In the genomic region with DNA sequence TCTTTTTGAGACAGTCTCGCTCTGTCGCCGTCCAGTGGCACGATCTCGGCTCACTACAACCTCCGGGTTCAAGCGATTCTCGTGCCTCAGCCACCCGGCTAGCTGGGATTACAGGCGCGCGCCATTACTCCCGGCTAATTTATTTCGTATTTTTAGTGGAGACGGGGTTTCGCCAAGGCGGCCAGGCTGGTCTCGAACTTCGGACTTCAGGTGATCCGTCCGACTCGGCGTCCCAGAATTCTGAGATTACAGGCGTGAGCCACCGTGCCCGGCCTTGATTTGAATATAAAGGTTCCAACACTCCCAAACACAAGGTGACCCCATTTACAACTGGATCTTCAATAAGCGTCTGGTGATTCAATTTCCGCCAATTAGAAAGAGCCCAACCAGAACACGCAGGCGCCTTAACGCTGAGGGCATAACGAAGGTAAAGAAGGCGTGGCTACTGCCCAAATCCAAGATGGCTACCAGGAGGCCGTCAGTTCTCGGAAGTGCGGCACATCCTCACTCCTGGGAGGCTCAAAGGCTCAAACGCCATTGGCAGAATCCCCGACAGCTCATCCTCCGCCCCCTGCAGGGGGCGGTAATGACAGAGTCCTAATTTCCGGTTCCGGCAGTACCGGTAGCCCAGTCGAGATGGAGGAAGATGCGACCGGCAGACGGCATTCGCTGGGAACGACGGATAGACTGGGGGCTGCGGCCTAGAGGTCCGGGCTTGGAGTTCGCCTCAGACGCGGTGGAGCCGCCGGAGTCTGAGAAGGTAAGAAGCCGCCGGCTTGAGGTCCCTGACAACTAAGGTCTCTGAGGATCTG, we compare ENCODE assay signal across 8 cellular contexts. TPM values are rescaled to one million over a fixed set of nuclear protein-coding genes. Genes with fewer than 3 reads are reported as not detected.
DNase-seq lines count a peak whose midpoint lies in the region; ATAC-seq and TF ChIP-seq lines count a peak whose summit lies in the region.

A gene with protein sequence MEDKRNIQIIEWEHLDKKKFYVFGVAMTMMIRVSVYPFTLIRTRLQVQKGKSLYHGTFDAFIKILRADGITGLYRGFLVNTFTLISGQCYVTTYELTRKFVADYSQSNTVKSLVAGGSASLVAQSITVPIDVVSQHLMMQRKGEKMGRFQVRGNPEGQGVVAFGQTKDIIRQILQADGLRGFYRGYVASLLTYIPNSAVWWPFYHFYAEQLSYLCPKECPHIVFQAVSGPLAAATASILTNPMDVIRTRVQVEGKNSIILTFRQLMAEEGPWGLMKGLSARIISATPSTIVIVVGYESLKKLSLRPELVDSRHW (plus strand): TSS at position 617 of the 812 bp plus-strand sequence. CDS start 5,744 bp downstream, outside the sequence.

- H3K27ac Mint-ChIP-seq in activated CD4-positive, alpha-beta T cell treated with anti-CD3 and anti-CD28 coated beads, Interleukin-2, amount 10 ng/mL, durations not matched to agents 7 days and 5 days, result peak within 1 kb of the TSS; percentile 98

- DNase-seq in NCI-H69 (lab: John Stamatoyannopoulos, UW) (peak; percentile 100), coronary artery (ENCODE audit: low spot score) (peak; percentile 99)
- peak; percentile 98 for DNase-seq in activated CD4-positive, alpha-beta T cell treated with anti-CD3 and anti-CD28 coated beads, Interleukin-2, amount 10 ng/mL, durations not matched to agents 7 days and 5 days
- peak; percentile 90 to 94 for DNase-seq in stimulated activated CD4-positive, alpha-beta T cell treated with anti-CD3 and anti-CD28 coated beads, Interleukin-1b, Interleukin-23, amount 100 ng/mL, for 4 hours (ENCODE audit: low read depth in 2 of 2)

- H3K4me3 ChIP-seq in coronary artery, result peak within 1 kb of the TSS; percentile 79

- TF ChIP-seq CTCF in C4-2B (conservative IDR thresholded peaks at IDR 0.05) (no peak; the same call in 1 of the 2 replicates), coronary artery (IDR thresholded peaks at IDR 0.05) (no peak)

- peaks cover 33% of the 10 kb centered on the region for H3K36me3 Mint-ChIP-seq in activated CD4-positive, alpha-beta T cell treated with anti-CD3 and anti-CD28 coated beads, Interleukin-2, amount 10 ng/mL, durations not matched to agents 7 days and 5 days (ENCODE audit: low read depth)

- peaks cover 58% of the 10 kb centered on the region for H3K4me1 Mint-ChIP-seq in activated CD4-positive, alpha-beta T cell treated with anti-CD3 and anti-CD28 coated beads, Interleukin-2, amount 10 ng/mL, durations not matched to agents 7 days and 5 days

- ATAC-seq in GM19328 (IDR thresholded peaks at IDR 0.05; ENCODE audit: unreplicated experiment), result peak; percentile 94
- peak; percentile 90 for ATAC-seq in HG03520 (IDR thresholded peaks at IDR 0.05; ENCODE audit: unreplicated experiment)

- CTCF ChIA-PET in activated CD4-positive, alpha-beta T cell treated with anti-CD3 and anti-CD28 coated beads, Interleukin-2, amount 10 ng/mL, durations not matched to agents 7 days and 5 days (lab: Charles Lee), result interaction anchor here (0.7 to 1.8 kb wide), 9 partner anchors 12 to 98 kb away, joined by 3 to 6 read pairs (median 3); a partner anchor contains a TSS

- H3K27me3 Mint-ChIP-seq in activated CD4-positive, alpha-beta T cell treated with anti-CD3 and anti-CD28 coated beads, Interleukin-2, amount 10 ng/mL, durations not matched to agents 7 days and 5 days, result no peaks in the 10 kb centered on the region

- H3K4me3 Mint-ChIP-seq in activated CD4-positive, alpha-beta T cell treated with anti-CD3 and anti-CD28 coated beads, Interleukin-2, amount 10 ng/mL, durations not matched to agents 7 days and 5 days, result peak within 1 kb of the TSS; percentile 91

- POLR2A ChIA-PET in activated CD4-positive, alpha-beta T cell treated with anti-CD3 and anti-CD28 coated beads, Interleukin-2, amount 10 ng/mL, durations not matched to agents 7 days and 5 days (lab: Charles Lee), result interaction anchor here (0.6 to 1.1 kb wide), 3 partner anchors 19 to 240 kb away, joined by 3 to 5 read pairs (median 4); a partner anchor contains a TSS

- no peaks in the 10 kb centered on the region for H3K27me3 ChIP-seq in layer of hippocampus (ENCODE audit: control insufficient read depth, insufficient read depth, low read length)

- H3K27ac ChIP-seq in C4-2B (peak within 1 kb of the TSS; percentile 70), coronary artery (peak within 1 kb of the TSS; percentile 63 to 75), layer of hippocampus (ENCODE audit: low read depth, low read length) (peak within 1 kb of the TSS; percentile 87)

- H3K9me3 Mint-ChIP-seq in activated CD4-positive, alpha-beta T cell treated with anti-CD3 and anti-CD28 coated beads, Interleukin-2, amount 10 ng/mL, durations not matched to agents 7 days and 5 days, result peaks cover 9% of the 10 kb centered on the region

RNA-seq across cellular contexts. Expression of the gene that starts here (rescaled TPM):
- 10 to 100 TPM; 27.5 to 28.0 TPM for total RNA-seq in activated CD4-positive, alpha-beta T cell treated with anti-CD3 and anti-CD28 coated beads, Interleukin-2, amount 10 ng/mL, durations not matched to agents 7 days and 5 days

Comparison
In these comparisons a context has a peak if more than half of its experiments do, and no peak if none do; other contexts are left out.
1. Peak in every context shown above with its lines: DNase-seq, ATAC-seq, H3K4me3 ChIP-seq and H3K27ac ChIP-seq.